6 cellular contexts compared by ENCODE assay signal in the genomic region with DNA sequence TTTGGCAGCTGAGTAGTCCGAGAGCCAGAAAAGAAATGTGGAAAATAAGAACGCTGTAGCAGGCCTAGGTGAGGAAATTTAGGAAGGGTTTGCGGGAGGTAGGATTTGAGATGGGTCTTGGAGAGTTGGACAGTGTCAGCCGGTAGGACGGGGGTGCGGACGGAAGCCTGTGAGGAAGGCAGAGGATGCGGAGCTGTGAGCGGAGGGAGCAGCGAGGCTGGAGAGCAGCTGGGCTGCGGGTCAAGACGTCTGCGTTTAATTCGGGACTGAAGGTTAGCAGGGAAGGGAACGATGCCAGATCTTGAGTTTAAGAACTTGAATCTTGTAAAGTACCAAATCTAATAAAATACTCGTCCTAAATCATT. TPM values are rescaled to one million over a fixed set of nuclear protein-coding genes. Genes with fewer than 3 reads are reported as not detected.
A peak's percentile ranks its signal among the peaks of the same experiment; 100 is the strongest.
DNase-seq lines count a peak whose midpoint lies in the region; ATAC-seq and TF ChIP-seq lines count a peak whose summit lies in the region.

No MANE protein-coding gene starts in this region.

- H3K4me1 Mint-ChIP-seq in stimulated activated naive CD8-positive, alpha-beta T cell treated with anti-CD3 and anti-CD28 coated beads, Interleukin-15, amount 100 ng/mL, for 72 hours, result peaks cover 25% of the 10 kb centered on the region

- H3K4me3 ChIP-seq in RWPE2 (ENCODE audit: severe bottlenecking) (peak overlapping the region; percentile 44), fibroblast of the aortic adventitia (ENCODE audit: low read depth, low read length) (peak overlapping the region; percentile 71)

- no peaks in the 10 kb centered on the region for H3K9me3 Mint-ChIP-seq in stimulated activated naive CD8-positive, alpha-beta T cell treated with anti-CD3 and anti-CD28 coated beads, Interleukin-15, amount 100 ng/mL, for 72 hours

- DNase-seq in RWPE2 (ENCODE audit: low spot score), result no peak
- no peak for DNase-seq in fibroblast of the aortic adventitia (ENCODE audit: low read depth)
- no peak for DNase-seq in stimulated activated naive CD8-positive, alpha-beta T cell treated with anti-CD3 and anti-CD28 coated beads, Interleukin-15, amount 100 ng/mL, for 72 hours
- no peak for DNase-seq in ecto neural progenitor cell (ENCODE audit: low spot score)
- DNase-seq in glomerular visceral epithelial cell (ENCODE audit: extremely low spot score), result no peak
- no peak for DNase-seq in NCI-H2196 treated with DMSO at 0.1 percent for 48 hours (lab: John Stamatoyannopoulos, UW; ENCODE audit: unreplicated experiment)

- no peaks in the 10 kb centered on the region for H3K9me3 ChIP-seq in RWPE2 (ENCODE audit: severe bottlenecking)

- peaks cover 3% of the 10 kb centered on the region for H3K27me3 ChIP-seq in RWPE2 (ENCODE audit: insufficient read depth, poor library complexity, severe bottlenecking)

- H3K36me3 ChIP-seq in RWPE2 (ENCODE audit: low read depth), result peaks cover 31% of the 10 kb centered on the region

- H3K27me3 Mint-ChIP-seq in stimulated activated naive CD8-positive, alpha-beta T cell treated with anti-CD3 and anti-CD28 coated beads, Interleukin-15, amount 100 ng/mL, for 72 hours, result peaks cover 6% of the 10 kb centered on the region

- no peaks in the 10 kb centered on the region for H3K4me1 ChIP-seq in RWPE2 (ENCODE audit: insufficient read depth, poor library complexity, severe bottlenecking)

- no peak for ATAC-seq in RWPE2 (ENCODE audit: low read depth)
- ATAC-seq in stimulated activated naive CD8-positive, alpha-beta T cell treated with anti-CD3 and anti-CD28 coated beads, Interleukin-15, amount 100 ng/mL, for 72 hours, result no peak

- TF ChIP-seq CTCF in RWPE2 (IDR thresholded peaks at IDR 0.05; ENCODE audit: poor library complexity, severe bottlenecking), result no peak
- no peak for TF ChIP-seq CTCF in fibroblast of the aortic adventitia (IDR thresholded peaks at IDR 0.05; ENCODE audit: insufficient read depth, low read length)

- peak overlapping the region; percentile 41 to 71 for H3K4me3 Mint-ChIP-seq in stimulated activated naive CD8-positive, alpha-beta T cell treated with anti-CD3 and anti-CD28 coated beads, Interleukin-15, amount 100 ng/mL, for 72 hours

- no peak overlapping the region for H3K27ac Mint-ChIP-seq in stimulated activated naive CD8-positive, alpha-beta T cell treated with anti-CD3 and anti-CD28 coated beads, Interleukin-15, amount 100 ng/mL, for 72 hours

- H3K27ac ChIP-seq in RWPE2 (ENCODE audit: poor library complexity, severe bottlenecking), result no peak overlapping the region

RNA-seq across cellular contexts. Expression of gene TIGD3, which starts 0.7 kb away (rescaled TPM):
- total RNA-seq in fibroblast of the aortic adventitia (ENCODE audit: low replicate concordance), result 0.27 TPM in 1 of 2 replicates, not detected in the other

RNA-seq across cellular contexts. Expression of gene DPF2, which starts 20.2 kb away (rescaled TPM):
- 46.4 and 75.9 TPM in 2 replicates for total RNA-seq in fibroblast of the aortic adventitia (ENCODE audit: low replicate concordance)

RNA-seq across cellular contexts. Expression of gene SLC25A45, which starts 28.6 kb away (rescaled TPM):
- total RNA-seq in fibroblast of the aortic adventitia (ENCODE audit: low replicate concordance), result 0.41 and 5.8 TPM in 2 replicates

RNA-seq across cellular contexts. Expression of gene FRMD8, which starts 32.6 kb away (rescaled TPM):
- total RNA-seq in fibroblast of the aortic adventitia (ENCODE audit: low replicate concordance), result 42.7 and 172 TPM in 2 replicates

RNA-seq across cellular contexts. Expression of gene CDC42EP2, which starts 39.2 kb away (rescaled TPM):
- total RNA-seq in fibroblast of the aortic adventitia (ENCODE audit: low replicate concordance), result 4.7 and 28.0 TPM in 2 replicates
